Comparison of ENCODE assay signal across 20 cellular contexts in genomic region chr22:25942126-25942988, GRCh38.
DNase-seq lines count a peak whose midpoint lies in the region; ATAC-seq and TF ChIP-seq lines count a peak whose summit lies in the region.
"Had no signal": no experiment of that assay in that cellular context is flagged by ENCODE, and none has a peak within 500 bp of the region (broad histone marks: within the 10 kb centered on the region; RNA-seq: fewer than 3 reads in every experiment).

No MANE protein-coding gene starts in this region.

- no peak for TF ChIP-seq CTCF in WERI-Rb-1 (IDR thresholded peaks at IDR 0.05; ENCODE audit: low read depth, low read length)

- no peaks in the 10 kb centered on the region for H3K36me3 ChIP-seq in WERI-Rb-1
- H3K36me3 ChIP-seq: ovary, upper lobe of left lung had no signal

- H3K9me3 ChIP-seq in WERI-Rb-1 (ENCODE audit: severe bottlenecking): peaks cover 4% of the 10 kb centered on the region
- H3K9me3 ChIP-seq: A549, ovary, upper lobe of left lung had no signal

- no peak overlapping the region for H3K4me3 ChIP-seq in WERI-Rb-1 (ENCODE audit: low read depth, low read length)
- H3K4me3 ChIP-seq: A549, K562, ovary, upper lobe of left lung had no signal

- no peak for ATAC-seq in GM18907 (IDR thresholded peaks at IDR 0.05; ENCODE audit: unreplicated experiment)
- no peak for ATAC-seq in HG03520 (IDR thresholded peaks at IDR 0.05; ENCODE audit: unreplicated experiment)
- ATAC-seq: A549; activated T-cell treated with anti-CD3 and anti-CD28 coated beads, Interleukin-2, amount 50 U/mL, for 4 hours; K562; Panc1; stimulated activated naive B cell treated with anti-CD40 and anti-IgM and Interleukin-4, amounts not matched to agents 10 μg/mL and 1 μg/mL and 100 μg/mL, for 72 hours had no signal

- peak; percentile 41 for DNase-seq in NCI-H345 (lab: John Stamatoyannopoulos, UW)
- no peak for DNase-seq in NCI-H345 treated with DMSO at 0.1 percent for 48 hours (lab: John Stamatoyannopoulos, UW; ENCODE audit: unreplicated experiment)
- DNase-seq in WERI-Rb-1: peak; percentile 86
- no peak for DNase-seq in NCI-H2171 treated with DMSO at 0.1 percent for 48 hours (lab: John Stamatoyannopoulos, UW)
- DNase-seq: activated CD4-positive, alpha-beta memory T cell treated with anti-CD3 and anti-CD28 coated beads for 36 hours; activated naive CD8-positive, alpha-beta T cell treated with anti-CD3 and anti-CD28 coated beads for 36 hours; activated T-cell treated with anti-CD3 and anti-CD28 coated beads, Interleukin-2, amount 50 U/mL, for 4 hours; effector memory CD4-positive, alpha-beta T cell; ovary; stimulated activated CD4-positive, alpha-beta T cell treated with anti-CD3 and anti-CD28 coated beads, Interleukin-12 subunit alpha, Interleukin-12 subunit beta, amount 100 ng/mL, for 4 hours; stimulated activated naive B cell treated with anti-CD40 and anti-IgM and Interleukin-4, amounts not matched to agents 10 μg/mL and 1 μg/mL and 100 μg/mL, for 72 hours; SW 1271 had no signal

- H3K27ac ChIP-seq in WERI-Rb-1: peak overlapping the region; percentile 90
- peak overlapping the region; percentile 17 for H3K27ac ChIP-seq in layer of hippocampus (ENCODE audit: low read depth, low read length)
- peak overlapping the region; percentile 37 for H3K27ac ChIP-seq in temporal lobe (ENCODE audit: low read depth, low read length)
- H3K27ac ChIP-seq: A549, ovary, upper lobe of left lung had no signal

- H3K27me3 ChIP-seq in WERI-Rb-1 (ENCODE audit: insufficient read depth, low read depth, severe bottlenecking): no peaks in the 10 kb centered on the region
- H3K27me3 ChIP-seq in layer of hippocampus (ENCODE audit: control insufficient read depth, insufficient read depth, low read length): no peaks in the 10 kb centered on the region
- H3K27me3 ChIP-seq: ovary, upper lobe of left lung had no signal

Comparison
In these comparisons a context has a peak if more than half of its experiments do, and no peak if none do; other contexts are left out.
1. DNase-seq: peak in NCI-H345 (single experiment) and WERI-Rb-1 (single experiment); none in NCI-H345 treated with DMSO at 0.1 percent for 48 hours (single experiment) and NCI-H2171 treated with DMSO at 0.1 percent for 48 hours (single experiment).
2. H3K27ac ChIP-seq: peak in every context shown above with its lines; median percentile 90 in WERI-Rb-1; 37 in temporal lobe; 17 in layer of hippocampus.